ENCODE assay signal across 8 cellular contexts in genomic region chr22:30309981-30310672, GRCh38. TPM values are rescaled to one million over a fixed set of nuclear protein-coding genes. Genes with fewer than 3 reads are reported as not detected.
A peak's percentile ranks its signal among the peaks of the same experiment; 100 is the strongest.
DNase-seq lines count a peak whose midpoint lies in the region; ATAC-seq and TF ChIP-seq lines count a peak whose summit lies in the region.

No MANE protein-coding gene starts in this region.

- intact Hi-C loops in ascending aorta (cut with DNase I): loop anchor here (2.0 to 10.0 kb wide), 4 partner anchors 15 to 975 kb away; no protein-coding TSS in a partner anchor

- peaks cover 3% of the 10 kb centered on the region for H3K9me3 Mint-ChIP-seq in glutamatergic neuron (ENCODE audit: unreplicated experiment)

- no peaks in the 10 kb centered on the region for H3K9me3 ChIP-seq in ascending aorta

- no peak overlapping the region for H3K4me3 Mint-ChIP-seq in glutamatergic neuron (ENCODE audit: unreplicated experiment)

- peaks cover 30 to 78% of the 10 kb centered on the region in 2 donors for H3K4me1 ChIP-seq in ascending aorta

- no peaks in the 10 kb centered on the region for H3K27me3 ChIP-seq in HL-60 (ENCODE audit: insufficient read depth, poor library complexity, severe bottlenecking)
- no peaks in the 10 kb centered on the region for H3K27me3 ChIP-seq in ascending aorta

- peaks cover 7% of the 10 kb centered on the region for H3K4me1 Mint-ChIP-seq in glutamatergic neuron (ENCODE audit: low read depth, unreplicated experiment)

- H3K4me3 ChIP-seq in HL-60 (replicated peaks; ENCODE audit: insufficient read depth, low read length) (no peak overlapping the region), ascending aorta (peak overlapping the region in 1 of 2 donors; percentile 48)

- DNase-seq in GM10266 (ENCODE audit: extremely low spot score) (peak; percentile 54), HL-60 (ENCODE audit: low read depth in 1 of 2, low spot score in 1 of 2) (peak; percentile 81 to 91), ascending aorta (ENCODE audit: low spot score in 2 of 2) (no peak), mucosa of gallbladder (ENCODE audit: low spot score) (peak; percentile 70), glutamatergic neuron (no peak)
- DNase-seq in activated CD4-positive, alpha-beta T cell treated with anti-CD3 and anti-CD28 coated beads for 4 hours: no peak

- no peak overlapping the region for H3K27ac Mint-ChIP-seq in glutamatergic neuron (ENCODE audit: unreplicated experiment)

- H3K27me3 Mint-ChIP-seq in glutamatergic neuron (ENCODE audit: unreplicated experiment): no peaks in the 10 kb centered on the region

- H3K36me3 Mint-ChIP-seq in glutamatergic neuron (ENCODE audit: unreplicated experiment): no peaks in the 10 kb centered on the region

- 0 out of 2 replicates have a peak overlapping the region, but pooled peaks have one; percentile 10 for H3K27ac ChIP-seq in HL-60 (replicated peaks)
- H3K27ac ChIP-seq in ascending aorta: peak overlapping the region; percentile 75 to 87

- TF ChIP-seq CTCF in GM10266 (IDR thresholded peaks at IDR 0.05; ENCODE audit: control insufficient read depth, insufficient read depth, low read depth, missing control alignments) (no peak), HL-60 (IDR thresholded peaks at IDR 0.05; ENCODE audit: insufficient read depth, low read length) (no peak), ascending aorta (IDR thresholded peaks at IDR 0.05) (no peak), glutamatergic neuron (IDR thresholded peaks at IDR 0.05; ENCODE audit: partially characterized antibody, unreplicated experiment) (no peak)

- peaks cover 0 to 5% of the 10 kb centered on the region in 2 donors for H3K36me3 ChIP-seq in ascending aorta

- ATAC-seq in HG03354 (IDR thresholded peaks at IDR 0.05; ENCODE audit: poor library complexity, severe bottlenecking, unreplicated experiment) (no peak), GM19463 (IDR thresholded peaks at IDR 0.05; ENCODE audit: unreplicated experiment) (no peak)

RNA-seq across cellular contexts. Expression of gene TBC1D10A, which starts 16.6 kb away (rescaled TPM):
- total RNA-seq in ascending aorta: 107 TPM
- 48.4 TPM for total RNA-seq in mucosa of gallbladder
- 5.0 TPM for total RNA-seq in glutamatergic neuron (ENCODE audit: unreplicated experiment)

RNA-seq across cellular contexts. Expression of gene CASTOR1, which starts 20.8 kb away (rescaled TPM):
- total RNA-seq in ascending aorta (55.9 TPM), mucosa of gallbladder (19.1 TPM), glutamatergic neuron (ENCODE audit: unreplicated experiment) (4.5 TPM)

RNA-seq across cellular contexts. Expression of gene OSM, which starts 43.5 kb away (rescaled TPM):
- not detected for total RNA-seq in ascending aorta
- 4.7 TPM for total RNA-seq in mucosa of gallbladder
- total RNA-seq in glutamatergic neuron (ENCODE audit: unreplicated experiment): not detected

RNA-seq across cellular contexts. Expression of gene SF3A1, which starts 46.6 kb away (rescaled TPM):
- total RNA-seq in ascending aorta (92.9 TPM), mucosa of gallbladder (179 TPM), glutamatergic neuron (ENCODE audit: unreplicated experiment) (157 TPM)

RNA-seq across cellular contexts. Expression of gene CCDC157, which starts 46.7 kb away (rescaled TPM):
- 7.0 TPM for total RNA-seq in ascending aorta
- total RNA-seq in mucosa of gallbladder: 6.5 TPM
- 6.2 TPM for total RNA-seq in glutamatergic neuron (ENCODE audit: unreplicated experiment)

Comparison
In these comparisons a context has a peak if more than half of its experiments do, and no peak if none do; other contexts are left out.
1. DNase-seq: peak in GM10266 (single experiment), HL-60 (2 of 2) and mucosa of gallbladder (single experiment); none in ascending aorta (0 of 2), activated CD4-positive, alpha-beta T cell treated with anti-CD3 and anti-CD28 coated beads for 4 hours (0 of 2) and glutamatergic neuron (single experiment).